ENCODE assay signal across 22 cellular contexts in the genomic region with DNA sequence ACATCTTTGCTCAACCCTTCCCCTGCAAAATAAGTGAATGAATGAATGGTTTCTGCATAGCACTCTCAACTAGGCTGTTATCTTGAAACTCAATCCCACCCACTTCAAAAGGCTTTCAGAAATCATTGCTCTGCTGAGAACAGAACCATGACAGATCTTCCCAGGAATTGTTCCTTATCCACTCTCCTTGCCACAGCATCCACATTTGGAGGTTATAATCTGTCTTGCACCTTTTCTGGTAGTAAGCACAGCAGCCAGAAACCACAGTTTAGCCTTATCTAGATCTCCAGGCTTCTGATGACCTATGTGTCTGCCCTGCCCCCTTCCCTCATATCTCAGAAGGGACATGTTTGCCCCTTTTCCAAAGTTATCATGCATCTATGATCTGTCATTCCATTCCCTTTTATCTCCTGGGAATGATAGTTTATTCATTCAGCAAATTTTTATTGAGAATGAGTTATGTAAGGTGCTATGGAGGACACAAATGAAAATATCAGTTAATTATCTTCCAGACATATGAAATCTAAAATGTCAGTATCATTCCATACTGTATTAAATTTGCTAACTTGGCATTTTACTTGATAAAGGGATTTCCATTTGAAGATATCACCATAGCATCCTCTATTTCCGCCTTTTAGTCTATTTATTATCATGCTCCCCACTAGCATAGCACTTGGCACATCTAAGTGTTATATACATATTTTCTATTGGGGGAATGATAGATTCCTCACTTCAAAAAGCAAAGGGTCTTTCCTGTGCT. TPM values are rescaled to one million over a fixed set of nuclear protein-coding genes. Genes with fewer than 3 reads are reported as not detected.
"Had no signal": no experiment of that assay in that cellular context is flagged by ENCODE, and none has a peak within 500 bp of the region (broad histone marks: within the 10 kb centered on the region; RNA-seq: fewer than 3 reads in every experiment).

No MANE protein-coding gene starts in this region.

- H3K27ac ChIP-seq: foreskin keratinocyte, left ventricle myocardium inferior, lower lobe of right lung, neural progenitor cell, ovary, right atrium auricular region, stomach, thoracic aorta, transverse colon had no signal

- H3K4me1 ChIP-seq: foreskin keratinocyte, left ventricle myocardium inferior, lower lobe of right lung, right atrium auricular region had no signal

- ATAC-seq: foreskin keratinocyte; left cardiac atrium; lower lobe of right lung; natural killer cell treated with Interleukin-12 subunit alpha and Interleukin-12 subunit beta and Interleukin-15 and Interleukin-18, amount 100 ng/mL, for 72 hours had no signal

- H3K4me3 ChIP-seq: left ventricle myocardium inferior, lower lobe of right lung, neural progenitor cell, ovary, right atrium auricular region, stomach, thoracic aorta, transverse colon had no signal

- DNase-seq: foreskin keratinocyte; immature natural killer cell; kidney; left cardiac atrium; left ventricle myocardium inferior; lower lobe of right lung; midbrain; nucleus accumbens; ovary; small intestine; stimulated activated CD4-positive, alpha-beta T cell treated with anti-CD3 and anti-CD28 coated beads, Interleukin-12 subunit alpha, Interleukin-12 subunit beta, amount 100 ng/mL, for 4 hours; stimulated activated naive CD4-positive, alpha-beta T cell; stomach; substantia nigra; transverse colon had no signal

- H3K27ac Mint-ChIP-seq: dendritic cell treated with granulocyte-macrophage colony-stimulating factor and Interleukin-4, amounts not matched to agents 40 ng/mL and 50 ng/mL, for 4 days; immature natural killer cell; memory B cell; natural killer cell treated with Interleukin-12 subunit alpha and Interleukin-12 subunit beta and Interleukin-15 and Interleukin-18, amount 100 ng/mL, for 72 hours; neural progenitor cell had no signal

- H3K4me3 Mint-ChIP-seq: dendritic cell treated with granulocyte-macrophage colony-stimulating factor and Interleukin-4, amounts not matched to agents 40 ng/mL and 50 ng/mL, for 4 days; immature natural killer cell; memory B cell; natural killer cell treated with Interleukin-12 subunit alpha and Interleukin-12 subunit beta and Interleukin-15 and Interleukin-18, amount 100 ng/mL, for 72 hours; neural progenitor cell had no signal

- H3K36me3 Mint-ChIP-seq: immature natural killer cell; memory B cell; natural killer cell treated with Interleukin-12 subunit alpha and Interleukin-12 subunit beta and Interleukin-15 and Interleukin-18, amount 100 ng/mL, for 72 hours had no signal

- H3K4me2 ChIP-seq: neural progenitor cell had no signal

- H3K4me1 Mint-ChIP-seq: immature natural killer cell, memory B cell had no signal

- H3K27me3 Mint-ChIP-seq: dendritic cell treated with granulocyte-macrophage colony-stimulating factor and Interleukin-4, amounts not matched to agents 40 ng/mL and 50 ng/mL, for 4 days had no signal

- FAIRE-seq: endothelial cell of umbilical vein, kidney, small intestine had no signal

- H3K9me3 ChIP-seq: left ventricle myocardium inferior, lower lobe of right lung, ovary, right atrium auricular region, stomach, thoracic aorta, transverse colon had no signal

- H3K9me3 Mint-ChIP-seq: dendritic cell treated with granulocyte-macrophage colony-stimulating factor and Interleukin-4, amounts not matched to agents 40 ng/mL and 50 ng/mL, for 4 days; memory B cell; natural killer cell treated with Interleukin-12 subunit alpha and Interleukin-12 subunit beta and Interleukin-15 and Interleukin-18, amount 100 ng/mL, for 72 hours; neural progenitor cell had no signal

RNA-seq across cellular contexts. Expression of a gene that starts 21.4 kb away (rescaled TPM):
- total RNA-seq: endothelial cell of umbilical vein; foreskin keratinocyte; left ventricle myocardium inferior; natural killer cell treated with Interleukin-12 subunit alpha and Interleukin-12 subunit beta and Interleukin-15 and Interleukin-18, amount 100 ng/mL, for 72 hours had no signal
- polyA plus RNA-seq: endothelial cell of umbilical vein, foreskin keratinocyte, immature natural killer cell had no signal
